8 cellular contexts compared by ENCODE assay signal in the genomic region with DNA sequence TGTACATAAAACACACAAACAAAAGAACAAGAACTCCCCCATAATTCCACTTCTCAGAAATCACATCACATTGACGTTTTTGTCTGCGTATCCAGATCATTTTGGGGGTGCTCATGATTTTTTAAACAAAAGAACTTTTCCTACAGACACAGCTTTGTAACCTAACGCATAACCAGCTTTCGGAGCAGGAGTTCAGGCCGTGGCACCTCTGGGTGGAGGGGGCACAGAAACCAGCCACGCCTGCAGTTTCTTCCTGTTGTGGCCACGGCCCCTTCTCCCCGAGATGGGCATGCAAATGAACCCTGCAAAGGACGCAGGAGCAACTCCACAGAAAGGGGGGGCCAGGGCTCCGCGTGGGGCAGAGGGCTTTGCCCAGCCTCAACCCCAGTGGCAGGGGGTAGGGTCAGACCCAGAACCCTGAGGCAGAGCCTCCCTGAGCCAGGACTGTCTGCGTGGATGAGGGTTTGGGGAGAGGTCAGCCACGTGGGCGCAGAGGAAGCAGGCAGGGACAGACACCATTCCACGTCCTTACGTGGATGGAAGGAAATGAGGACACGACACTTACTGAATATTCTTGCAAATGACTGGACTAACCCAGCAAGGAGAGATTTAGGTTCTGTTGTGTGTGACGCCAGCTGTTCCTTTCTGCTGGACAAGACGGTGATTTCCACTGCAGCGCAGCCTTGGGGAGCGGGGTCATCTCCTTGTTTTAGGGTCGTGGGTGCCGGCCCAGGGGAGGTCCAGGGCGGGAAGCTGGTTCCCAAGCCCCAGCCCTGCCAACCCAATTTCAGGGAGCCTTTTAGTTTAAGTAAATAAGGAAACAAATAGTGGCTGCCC.
DNase-seq lines count a peak whose midpoint lies in the region; ATAC-seq and TF ChIP-seq lines count a peak whose summit lies in the region.

No MANE protein-coding gene starts in this region.

- peaks cover 6% of the 10 kb centered on the region for H3K9me3 Mint-ChIP-seq in activated T-helper 1 cell treated with anti-CD3 and anti-CD28 coated beads, Interleukin-12 subunit alpha, Interleukin-12 subunit beta, Interleukin-2, Interleukin-4 antibody, amounts not matched to agents 30 ng/mL and 10 ng/mL and 1 ng/mL, durations not matched to agents 14 hours and 24 hours and 36 hours
- no peaks in the 10 kb centered on the region for H3K9me3 Mint-ChIP-seq in type B pancreatic cell

- H3K36me3 ChIP-seq in lung (ENCODE audit: control insufficient read depth in 2 of 2, insufficient read depth in 2 of 2, low read length in 2 of 2): no peaks in the 10 kb centered on the region

- H3K27me3 Mint-ChIP-seq in activated T-helper 1 cell treated with anti-CD3 and anti-CD28 coated beads, Interleukin-12 subunit alpha, Interleukin-12 subunit beta, Interleukin-2, Interleukin-4 antibody, amounts not matched to agents 30 ng/mL and 10 ng/mL and 1 ng/mL, durations not matched to agents 14 hours and 24 hours and 36 hours (ENCODE audit: insufficient read depth): no peaks in the 10 kb centered on the region
- no peaks in the 10 kb centered on the region for H3K27me3 Mint-ChIP-seq in type B pancreatic cell

- peak overlapping the region; percentile 73 for H3K4me3 Mint-ChIP-seq in activated T-helper 1 cell treated with anti-CD3 and anti-CD28 coated beads, Interleukin-12 subunit alpha, Interleukin-12 subunit beta, Interleukin-2, Interleukin-4 antibody, amounts not matched to agents 30 ng/mL and 10 ng/mL and 1 ng/mL, durations not matched to agents 14 hours and 24 hours and 36 hours
- H3K4me3 Mint-ChIP-seq in type B pancreatic cell: no peak overlapping the region

- H3K27me3 ChIP-seq in lung (ENCODE audit: control insufficient read depth, insufficient read depth): no peaks in the 10 kb centered on the region

- ATAC-seq in GM18502 (IDR thresholded peaks at IDR 0.05; ENCODE audit: poor library complexity, unreplicated experiment): peak; percentile 38
- ATAC-seq in HG02840 (IDR thresholded peaks at IDR 0.05; ENCODE audit: low FRiP score, unreplicated experiment): peak; percentile 31
- ATAC-seq in lung (ENCODE audit: insufficient read depth, low FRiP score): no peak
- no peak for ATAC-seq in HG03196 (IDR thresholded peaks at IDR 0.05; ENCODE audit: unreplicated experiment)

- no peak for TF ChIP-seq CTCF in lung (IDR thresholded peaks at IDR 0.05; ENCODE audit: control extremely low read depth, extremely low read depth)
- no peak for TF ChIP-seq CTCF in type B pancreatic cell (conservative IDR thresholded peaks at IDR 0.05)

- no peak for DNase-seq in activated T-helper 1 cell treated with anti-CD3 and anti-CD28 coated beads, Interleukin-12 subunit alpha, Interleukin-12 subunit beta, Interleukin-2, Interleukin-4 antibody, amounts not matched to agents 30 ng/mL and 10 ng/mL and 1 ng/mL, durations not matched to agents 14 hours and 24 hours and 36 hours (ENCODE audit: low spot score)
- DNase-seq in lung (ENCODE audit: low spot score) (no peak), type B pancreatic cell (ENCODE audit: extremely low spot score, unreplicated experiment) (no peak), NCI-H2227 (lab: John Stamatoyannopoulos, UW; ENCODE audit: unreplicated experiment) (no peak), NCI-H2081 (lab: John Stamatoyannopoulos, UW) (no peak)

- WGBS in lung, 2 donors: 50 to 66% methylated on average over 24 of the region's 24 CpGs

- H3K4me3 ChIP-seq in lung: no peak overlapping the region

- no peaks in the 10 kb centered on the region for H3K9me3 ChIP-seq in lung (ENCODE audit: control insufficient read depth in 2 of 2, insufficient read depth in 1 of 2, low read length in 1 of 2)

- intact Hi-C loops in activated T-helper 1 cell treated with anti-CD3 and anti-CD28 coated beads, Interleukin-12 subunit alpha, Interleukin-12 subunit beta, Interleukin-2, Interleukin-4 antibody, amounts not matched to agents 30 ng/mL and 10 ng/mL and 1 ng/mL, durations not matched to agents 14 hours and 24 hours and 36 hours (cut with micrococcal nuclease): loop anchor here (1.0 to 2.0 kb wide), 7 partner anchors 19 to 251 kb away; partner anchors contain the start of gene CDC16

- peak overlapping the region; percentile 88 for H3K27ac Mint-ChIP-seq in activated T-helper 1 cell treated with anti-CD3 and anti-CD28 coated beads, Interleukin-12 subunit alpha, Interleukin-12 subunit beta, Interleukin-2, Interleukin-4 antibody, amounts not matched to agents 30 ng/mL and 10 ng/mL and 1 ng/mL, durations not matched to agents 14 hours and 24 hours and 36 hours
- peak overlapping the region; percentile 48 for H3K27ac Mint-ChIP-seq in type B pancreatic cell

- peaks cover 3 to 12% of the 10 kb centered on the region in 2 donors for H3K4me1 ChIP-seq in lung (ENCODE audit: control insufficient read depth in 2 of 2, insufficient read depth in 2 of 2, low read length in 2 of 2)

- H3K36me3 Mint-ChIP-seq in activated T-helper 1 cell treated with anti-CD3 and anti-CD28 coated beads, Interleukin-12 subunit alpha, Interleukin-12 subunit beta, Interleukin-2, Interleukin-4 antibody, amounts not matched to agents 30 ng/mL and 10 ng/mL and 1 ng/mL, durations not matched to agents 14 hours and 24 hours and 36 hours (ENCODE audit: low read depth): peaks cover 29% of the 10 kb centered on the region
- no peaks in the 10 kb centered on the region for H3K36me3 Mint-ChIP-seq in type B pancreatic cell

- peak overlapping the region; percentile 42 to 68 for H3K27ac ChIP-seq in lung (ENCODE audit: low read depth in 1 of 2, low read length in 1 of 2)

- peaks cover 51% of the 10 kb centered on the region for H3K4me1 Mint-ChIP-seq in activated T-helper 1 cell treated with anti-CD3 and anti-CD28 coated beads, Interleukin-12 subunit alpha, Interleukin-12 subunit beta, Interleukin-2, Interleukin-4 antibody, amounts not matched to agents 30 ng/mL and 10 ng/mL and 1 ng/mL, durations not matched to agents 14 hours and 24 hours and 36 hours (ENCODE audit: low read depth)
- H3K4me1 Mint-ChIP-seq in type B pancreatic cell (ENCODE audit: unreplicated experiment): peaks cover 58% of the 10 kb centered on the region

Comparison
In these comparisons a context has a peak if more than half of its experiments do, and no peak if none do; other contexts are left out.
1. ATAC-seq: peak in GM18502 (single experiment) and HG02840 (single experiment); none in lung (single experiment) and HG03196 (single experiment).